15 cellular contexts compared by ENCODE assay signal in the genomic region with DNA sequence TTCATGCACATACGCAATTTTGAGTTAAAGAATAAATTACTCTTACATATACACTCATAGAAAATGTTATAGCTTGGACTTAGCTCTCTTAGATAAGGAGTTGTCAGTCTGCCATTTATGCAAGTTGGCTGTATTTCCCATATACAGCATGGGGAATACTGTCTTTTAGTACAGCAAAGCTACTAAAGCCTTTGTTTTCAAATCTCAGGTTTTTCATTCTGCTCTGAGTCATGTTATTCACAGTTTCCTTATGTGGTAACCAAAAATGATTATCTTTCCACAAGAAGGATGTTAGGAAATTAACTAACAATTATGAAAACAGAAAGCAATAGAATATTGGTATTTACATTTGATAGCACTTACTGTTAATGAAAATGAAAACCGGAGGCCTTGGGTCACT. TPM values are rescaled to one million over a fixed set of nuclear protein-coding genes. Genes with fewer than 3 reads are reported as not detected.
DNase-seq lines count a peak whose midpoint lies in the region; ATAC-seq and TF ChIP-seq lines count a peak whose summit lies in the region.
"Had no signal": no experiment of that assay in that cellular context is flagged by ENCODE, and none has a peak within 500 bp of the region (broad histone marks: within the 10 kb centered on the region; RNA-seq: fewer than 3 reads in every experiment).

No MANE protein-coding gene starts in this region.

- peaks cover 10% of the 10 kb centered on the region for H3K4me1 ChIP-seq in colonic mucosa

- H3K9me3 Mint-ChIP-seq in T-helper 2 cell treated with Interferon-gamma antibody and Interleukin-4, amounts not matched to agents 5 μg/mL and 100 μg/mL, for 36 hours: peaks cover 3% of the 10 kb centered on the region
- no peaks in the 10 kb centered on the region for H3K9me3 Mint-ChIP-seq in endothelial cell (ENCODE audit: unreplicated experiment)
- H3K9me3 Mint-ChIP-seq: H9, IgD-negative memory B cell had no signal

- no peaks in the 10 kb centered on the region for H3K36me3 ChIP-seq in colonic mucosa
- H3K36me3 ChIP-seq: BLaER1 treated with 17β-estradiol and CSF1 and Interleukin-3, amounts not matched to agents 10 nM and 100 nM had no signal

- no peak for ATAC-seq in omental fat pad (ENCODE audit: low FRiP score)
- ATAC-seq: GM12878 had no signal

- no peak overlapping the region for H3K4me3 ChIP-seq in colonic mucosa
- H3K4me3 ChIP-seq: BLaER1 treated with 17β-estradiol and CSF1 and Interleukin-3, amounts not matched to agents 10 nM and 100 nM; GM12878 had no signal

- peaks cover 4% of the 10 kb centered on the region for H3K27me3 Mint-ChIP-seq in T-helper 2 cell treated with Interferon-gamma antibody and Interleukin-4, amounts not matched to agents 5 μg/mL and 100 μg/mL, for 36 hours (ENCODE audit: low read depth)
- no peaks in the 10 kb centered on the region for H3K27me3 Mint-ChIP-seq in endothelial cell (ENCODE audit: unreplicated experiment)
- H3K27me3 Mint-ChIP-seq: CD4-positive, alpha-beta memory T cell; IgD-negative memory B cell had no signal

- peak overlapping the region; percentile 20 for H3K27ac ChIP-seq in colonic mucosa
- H3K27ac ChIP-seq: BLaER1 treated with 17β-estradiol and CSF1 and Interleukin-3, amounts not matched to agents 10 nM and 100 nM had no signal

- no peak for TF ChIP-seq CTCF in colonic mucosa (IDR thresholded peaks at IDR 0.05)
- TF ChIP-seq CTCF in omental fat pad (IDR thresholded peaks at IDR 0.05): no peak
- no peak for TF ChIP-seq CTCF in endothelial cell (IDR thresholded peaks at IDR 0.05; ENCODE audit: unreplicated experiment)

- peaks cover 2% of the 10 kb centered on the region for H3K36me3 Mint-ChIP-seq in T-helper 2 cell treated with Interferon-gamma antibody and Interleukin-4, amounts not matched to agents 5 μg/mL and 100 μg/mL, for 36 hours (ENCODE audit: low read depth)
- no peaks in the 10 kb centered on the region for H3K36me3 Mint-ChIP-seq in endothelial cell (ENCODE audit: low read depth, unreplicated experiment)

- peak; percentile 36 for DNase-seq in NOMO-1 treated with DMSO at 0.1 percent for 48 hours (lab: John Stamatoyannopoulos, UW; ENCODE audit: unreplicated experiment)
- DNase-seq in NOMO-1 treated with dmso at 0.1 percent for 144 hours (lab: John Stamatoyannopoulos, UW; ENCODE audit: unreplicated experiment): no peak
- no peak for DNase-seq in colonic mucosa
- peak; percentile 64 for DNase-seq in iris pigment epithelial cell (ENCODE audit: low read depth)
- no peak for DNase-seq in omental fat pad (ENCODE audit: low spot score)
- no peak for DNase-seq in T-helper 2 cell treated with Interferon-gamma antibody and Interleukin-4, amounts not matched to agents 5 μg/mL and 100 μg/mL, for 36 hours (ENCODE audit: low spot score)
- no peak for DNase-seq in endothelial cell (ENCODE audit: low spot score)
- DNase-seq: 8988T; CD4-positive, alpha-beta memory T cell; DMS79; GOT3; H9 had no signal

- intact Hi-C loops in colonic mucosa (cut with DNase I): loop anchor here (5.0 kb wide), 2 partner anchors 157 to 467 kb away; a partner anchor contains a TSS

- H3K27ac Mint-ChIP-seq in T-helper 2 cell treated with Interferon-gamma antibody and Interleukin-4, amounts not matched to agents 5 μg/mL and 100 μg/mL, for 36 hours: no peak overlapping the region
- H3K27ac Mint-ChIP-seq in endothelial cell (ENCODE audit: unreplicated experiment): no peak overlapping the region
- H3K27ac Mint-ChIP-seq: CD4-positive, alpha-beta memory T cell; H9; IgD-negative memory B cell had no signal

- H3K27me3 ChIP-seq in colonic mucosa: no peaks in the 10 kb centered on the region
- H3K27me3 ChIP-seq: BLaER1 treated with 17β-estradiol and CSF1 and Interleukin-3, amounts not matched to agents 10 nM and 100 nM had no signal

- H3K4me1 Mint-ChIP-seq in T-helper 2 cell treated with Interferon-gamma antibody and Interleukin-4, amounts not matched to agents 5 μg/mL and 100 μg/mL, for 36 hours (ENCODE audit: low read depth): peaks cover 52% of the 10 kb centered on the region
- H3K4me1 Mint-ChIP-seq in endothelial cell (ENCODE audit: unreplicated experiment): no peaks in the 10 kb centered on the region

- H3K4me3 Mint-ChIP-seq in T-helper 2 cell treated with Interferon-gamma antibody and Interleukin-4, amounts not matched to agents 5 μg/mL and 100 μg/mL, for 36 hours: no peak overlapping the region
- no peak overlapping the region for H3K4me3 Mint-ChIP-seq in endothelial cell (ENCODE audit: unreplicated experiment)
- H3K4me3 Mint-ChIP-seq: CD4-positive, alpha-beta memory T cell; H9; IgD-negative memory B cell had no signal

- H3K9ac ChIP-seq in colonic mucosa (ENCODE audit: low read depth in 2 of 2, low read length in 2 of 2): no peak overlapping the region
- H3K9ac ChIP-seq: BLaER1 treated with 17β-estradiol and CSF1 and Interleukin-3, amounts not matched to agents 10 nM and 100 nM had no signal

- H3K9me3 ChIP-seq in colonic mucosa: no peaks in the 10 kb centered on the region
- H3K9me3 ChIP-seq: BLaER1 treated with 17β-estradiol and CSF1 and Interleukin-3, amounts not matched to agents 10 nM and 100 nM had no signal

RNA-seq across cellular contexts. Expression of a gene that starts 4.3 kb away (rescaled TPM):
- 10 to 100 TPM; 15.2 to 30.2 TPM for total RNA-seq in colonic mucosa
- 100 to 1,000 TPM in 2 of 4 donors, 10 to 100 TPM in 2; 27.7 to 287 (median 98.7) TPM for total RNA-seq in omental fat pad
- 8.9 TPM for total RNA-seq in endothelial cell (ENCODE audit: unreplicated experiment)

Comparison
In these comparisons a context has a peak if more than half of its experiments do, and no peak if none do; other contexts are left out.
1. DNase-seq: peak in NOMO-1 treated with DMSO at 0.1 percent for 48 hours (single experiment) and iris pigment epithelial cell (single experiment); none in NOMO-1 treated with dmso at 0.1 percent for 144 hours (single experiment), colonic mucosa (single experiment), omental fat pad (single experiment), T-helper 2 cell treated with Interferon-gamma antibody and Interleukin-4, amounts not matched to agents 5 μg/mL and 100 μg/mL, for 36 hours (single experiment) and endothelial cell (single experiment).